ENCODE assay signal across 10 cellular contexts in genomic region chr15:77019476-77020331, GRCh38. TPM values are rescaled to one million over a fixed set of nuclear protein-coding genes. Genes with fewer than 3 reads are reported as not detected.
A peak's percentile ranks its signal among the peaks of the same experiment; 100 is the strongest.
DNase-seq lines count a peak whose midpoint lies in the region; ATAC-seq, FAIRE-seq and TF ChIP-seq lines count a peak whose summit lies in the region.
"Had no signal": no experiment of that assay in that cellular context is flagged by ENCODE, and none has a peak within 500 bp of the region (broad histone marks: within the 10 kb centered on the region; RNA-seq: fewer than 3 reads in every experiment).

No MANE protein-coding gene starts in this region.

- 80 to 81% methylated on average over 12 to 13 of the region's 13 CpGs for WGBS in lower leg skin, 2 donors

- CTCF ChIA-PET in T-cell (lab: Charles Lee) = interaction anchor here in 1 of 2 donors (0.7 kb wide), 1 partner anchor 46 kb away, joined by 3 read pairs; no protein-coding TSS in a partner anchor

- intact Hi-C loops in lower leg skin (cut with DNase I; ENCODE audit: low total_unique reads) = no loop called here

- no peak for FAIRE-seq in bronchial epithelial cell (lab: Jason Lieb, UNC)
- FAIRE-seq: pancreas had no signal

- H3K27ac Mint-ChIP-seq in T-cell = peak overlapping the region; percentile 91 to 97
- no peak overlapping the region for H3K27ac Mint-ChIP-seq in mesothelial cell of epicardium

- H3K9me3 Mint-ChIP-seq in T-cell (no peaks in the 10 kb centered on the region), mesothelial cell of epicardium (no peaks in the 10 kb centered on the region)

- H3K36me3 Mint-ChIP-seq in T-cell (peaks cover 16% of the 10 kb centered on the region), mesothelial cell of epicardium (no peaks in the 10 kb centered on the region)

- no peaks in the 10 kb centered on the region for H3K36me3 ChIP-seq in bronchial epithelial cell (ENCODE audit: control insufficient read depth, insufficient read depth, low read length)
- H3K36me3 ChIP-seq: pancreas had no signal

- TF ChIP-seq POLR2A in lower leg skin (IDR thresholded peaks at IDR 0.05) = no peak

- peak overlapping the region in 1 of 3 donors; percentile 33 for H3K4me3 Mint-ChIP-seq in T-cell
- no peak overlapping the region for H3K4me3 Mint-ChIP-seq in mesothelial cell of epicardium

- ATAC-seq in T-cell (replicated peaks in 1 of 4) = no peak
- ATAC-seq: pancreas had no signal

- H3K27me3 Mint-ChIP-seq in T-cell (no peaks in the 10 kb centered on the region), mesothelial cell of epicardium (ENCODE audit: low read depth) (peaks cover 3% of the 10 kb centered on the region)

- H3K4me1 Mint-ChIP-seq in T-cell (peaks cover 80 to 95% (median 92%) of the 10 kb centered on the region in 3 donors), mesothelial cell of epicardium (peaks cover 6% of the 10 kb centered on the region)

- TF ChIP-seq CTCF in bronchial epithelial cell (IDR thresholded peaks at IDR 0.05; ENCODE audit: insufficient read depth, low read length, severe bottlenecking) = no peak
- TF ChIP-seq CTCF in lower leg skin (IDR thresholded peaks at IDR 0.05) = no peak
- no peak for TF ChIP-seq CTCF in mesothelial cell of epicardium (IDR thresholded peaks at IDR 0.05; ENCODE audit: unreplicated experiment)

- POLR2A ChIA-PET in T-cell (lab: Charles Lee) = no interaction called here

- H3K4me3 ChIP-seq in bronchial epithelial cell (ENCODE audit: low read depth, low read length) = no peak overlapping the region
- H3K4me3 ChIP-seq in lower leg skin (ENCODE audit: low read depth, poor library complexity, severe bottlenecking) = no peak overlapping the region
- H3K4me3 ChIP-seq: pancreas had no signal

- no peaks in the 10 kb centered on the region for H3K27me3 ChIP-seq in bronchial epithelial cell (ENCODE audit: control insufficient read depth, insufficient read depth, low read length)
- H3K27me3 ChIP-seq: pancreas had no signal

- peak; percentile 80 for DNase-seq in activated CD8-positive, alpha-beta memory T cell treated with anti-CD3 and anti-CD28 coated beads for 24 hours
- DNase-seq in activated CD8-positive, alpha-beta memory T cell treated with anti-CD3 and anti-CD28 coated beads, Interleukin-2, amount 50 U/mL, for 48 hours = no peak
- DNase-seq in T-cell (no peak), bronchial epithelial cell (ENCODE audit: low read depth) (peak; percentile 17), lower leg skin (ENCODE audit: low spot score in 2 of 2) (no peak), mesothelial cell of epicardium (ENCODE audit: low spot score in 2 of 2, unreplicated experiment in 2 of 2) (no peak), HuH-7 (ENCODE audit: low spot score) (no peak)
- DNase-seq in stimulated activated CD4-positive, alpha-beta T cell treated with anti-CD3 and anti-CD28 coated beads, Interleukin-4, amount 100 ng/mL, for 24 hours = peak; percentile 60
- DNase-seq: MM.1S had no signal

RNA-seq across cellular contexts. Expression of gene PSTPIP1, which starts 24.8 kb away (rescaled TPM):
- 100 to 1,000 TPM; 110 to 231 (median 180) TPM for total RNA-seq in T-cell
- total RNA-seq in bronchial epithelial cell = 0.38 TPM in 1 of 2 replicates, not detected in the other
- 1 to 10 TPM; 2.9 to 8.9 (median 4.0) TPM for total RNA-seq in lower leg skin
- total RNA-seq in mesothelial cell of epicardium = 0.59 TPM in 1 of 3 replicates, not detected in the others

RNA-seq across cellular contexts. Expression of gene TSPAN3, which starts 51.2 kb away (rescaled TPM):
- 10 to 100 TPM; 12.7 to 26.3 (median 25.0) TPM for total RNA-seq in T-cell
- total RNA-seq in bronchial epithelial cell = 123 and 187 TPM in 2 replicates
- 10 to 100 TPM; 82.7 to 92.6 (median 88.2) TPM for total RNA-seq in lower leg skin
- 301 to 312 TPM (median 307 TPM) in 3 replicates for total RNA-seq in mesothelial cell of epicardium

Comparison
In these comparisons a context has a peak if more than half of its experiments do, and no peak if none do; other contexts are left out.
1. DNase-seq: peak in activated CD8-positive, alpha-beta memory T cell treated with anti-CD3 and anti-CD28 coated beads for 24 hours (single experiment), bronchial epithelial cell (single experiment) and stimulated activated CD4-positive, alpha-beta T cell treated with anti-CD3 and anti-CD28 coated beads, Interleukin-4, amount 100 ng/mL, for 24 hours (single experiment); none in activated CD8-positive, alpha-beta memory T cell treated with anti-CD3 and anti-CD28 coated beads, Interleukin-2, amount 50 U/mL, for 48 hours (single experiment), T-cell (0 of 34), lower leg skin (0 of 2), mesothelial cell of epicardium (0 of 2) and HuH-7 (single experiment).
2. RNA of gene PSTPIP1, which starts 24.8 kb away (total RNA-seq): 110 to 231 TPM in T-cell; 2.9 to 8.9 TPM in lower leg skin, 0.38 TPM in bronchial epithelial cell and 0.59 TPM in mesothelial cell of epicardium; every median in the first group is over 10 times any median in the second.